ENCODE assay signal across 8 cellular contexts in genomic region chr15:73683624-73684536, GRCh38. TPM values are rescaled to one million over a fixed set of nuclear protein-coding genes. Genes with fewer than 3 reads are reported as not detected.
DNase-seq lines count a peak whose midpoint lies in the region; ATAC-seq and TF ChIP-seq lines count a peak whose summit lies in the region.

Gene CD276, plus strand, starts transcription at chr15:73684383. Its CDS starts 15,257 bp downstream, at chr15:73699640.

- peak within 1 kb of the TSS; percentile 92 for H3K27ac ChIP-seq in neural cell (ENCODE audit: low read length)

- no peak for TF ChIP-seq EP300 in neural cell (conservative IDR thresholded peaks at IDR 0.05; ENCODE audit: poor library complexity, severe bottlenecking)

- peak within 1 kb of the TSS; percentile 82 for H3K4me3 ChIP-seq in neural cell (ENCODE audit: low read length)

- peak within 1 kb of the TSS; percentile 98 for H2AFZ ChIP-seq in neural cell (ENCODE audit: low read depth, low read length)

- H3K9me2 ChIP-seq in neural cell (ENCODE audit: insufficient read depth, low read length) = no peaks in the 10 kb centered on the region

- no peaks in the 10 kb centered on the region for H3K9me3 ChIP-seq in neural cell (ENCODE audit: low read length)

- H4K20me1 ChIP-seq in neural cell (ENCODE audit: insufficient read depth) = no peaks in the 10 kb centered on the region

- H3K36me3 Mint-ChIP-seq in activated naive CD8-positive, alpha-beta T cell treated with anti-CD3 and anti-CD28 coated beads, Interleukin-2, amount 10 ng/mL, durations not matched to agents 7 days and 5 days = no peaks in the 10 kb centered on the region

- H3K36me3 ChIP-seq in neural cell (ENCODE audit: insufficient read depth, low read length) = no peaks in the 10 kb centered on the region

- H3K4me2 ChIP-seq in neural cell (ENCODE audit: low read length) = peak within 1 kb of the TSS; percentile 86

- H3K27ac Mint-ChIP-seq in activated naive CD8-positive, alpha-beta T cell treated with anti-CD3 and anti-CD28 coated beads, Interleukin-2, amount 10 ng/mL, durations not matched to agents 7 days and 5 days = no peak within 1 kb of the TSS

- POLR2A ChIA-PET in activated naive CD8-positive, alpha-beta T cell treated with anti-CD3 and anti-CD28 coated beads, Interleukin-2, amount 10 ng/mL, durations not matched to agents 7 days and 5 days (lab: Charles Lee) = interaction anchor here (0.8 kb wide), 1 partner anchor 16 kb away, joined by 3 read pairs; no protein-coding TSS in a partner anchor

- peaks cover 75% of the 10 kb centered on the region for H3K27me3 Mint-ChIP-seq in activated naive CD8-positive, alpha-beta T cell treated with anti-CD3 and anti-CD28 coated beads, Interleukin-2, amount 10 ng/mL, durations not matched to agents 7 days and 5 days

- TF ChIP-seq RAD21 in neural cell (conservative IDR thresholded peaks at IDR 0.05) = no peak

- H3K9ac ChIP-seq in neural cell (ENCODE audit: low read length) = peak within 1 kb of the TSS; percentile 97

- H3K4me3 Mint-ChIP-seq in activated naive CD8-positive, alpha-beta T cell treated with anti-CD3 and anti-CD28 coated beads, Interleukin-2, amount 10 ng/mL, durations not matched to agents 7 days and 5 days = peak within 1 kb of the TSS; percentile 44

- H3K4me1 Mint-ChIP-seq in activated naive CD8-positive, alpha-beta T cell treated with anti-CD3 and anti-CD28 coated beads, Interleukin-2, amount 10 ng/mL, durations not matched to agents 7 days and 5 days = peaks cover 2% of the 10 kb centered on the region

- H3F3A ChIP-seq in neural cell (ENCODE audit: insufficient read depth, low read length, poor library complexity, severe bottlenecking) = no peaks in the 10 kb centered on the region

- peak; percentile 50 for TF ChIP-seq CTCF in neural cell (IDR thresholded peaks at IDR 0.05; ENCODE audit: poor library complexity, severe bottlenecking)

- ATAC-seq in activated naive CD8-positive, alpha-beta T cell treated with anti-CD3 and anti-CD28 coated beads, Interleukin-2, amount 10 ng/mL, durations not matched to agents 7 days and 5 days (ENCODE audit: low read depth) = no peak
- ATAC-seq in HG03442 (IDR thresholded peaks at IDR 0.05; ENCODE audit: unreplicated experiment) = no peak
- ATAC-seq in GM19463 (IDR thresholded peaks at IDR 0.05; ENCODE audit: unreplicated experiment) = no peak

- peak; percentile 35 to 39 for DNase-seq in SHP77 (lab: John Stamatoyannopoulos, UW)
- no peak for DNase-seq in SHP77 treated with DMSO at 0.1 percent for 48 hours (lab: John Stamatoyannopoulos, UW)
- peak; percentile 88 for DNase-seq in MV-4-11 (lab: John Stamatoyannopoulos, UW)
- no peak for DNase-seq in activated naive CD8-positive, alpha-beta T cell treated with anti-CD3 and anti-CD28 coated beads, Interleukin-2, amount 10 ng/mL, durations not matched to agents 7 days and 5 days
- peak; percentile 51 for DNase-seq in globus pallidus (ENCODE audit: low spot score)

- H3K9me3 Mint-ChIP-seq in activated naive CD8-positive, alpha-beta T cell treated with anti-CD3 and anti-CD28 coated beads, Interleukin-2, amount 10 ng/mL, durations not matched to agents 7 days and 5 days = no peaks in the 10 kb centered on the region

- H3K79me2 ChIP-seq in neural cell (replicated peaks; ENCODE audit: insufficient read depth, low read length) = peaks cover 43% of the 10 kb centered on the region

- no peaks in the 10 kb centered on the region for H3K27me3 ChIP-seq in neural cell (ENCODE audit: insufficient read depth, low read depth, low read length)

TF ChIP-seq in neural cell, 6 proteins besides CTCF, POLR2A, EP300 and RAD21:
- TF ChIP-seq TAF1 (IDR thresholded peaks at IDR 0.05; ENCODE audit: low read depth) (peak; percentile 53), MXI1 (conservative IDR thresholded peaks at IDR 0.05; ENCODE audit: poor library complexity, severe bottlenecking) (peak; percentile 30), SMC3 (conservative IDR thresholded peaks at IDR 0.05; ENCODE audit: poor library complexity) (peak; percentile 32), EZH2 (IDR thresholded peaks at IDR 0.05; ENCODE audit: borderline replicate concordance, insufficient read depth, low read length, poor library complexity, severe bottlenecking) (no peak), POLR2AphosphoS5 (IDR thresholded peaks at IDR 0.05) (peak; percentile 35), REST (IDR thresholded peaks at IDR 0.05; ENCODE audit: borderline replicate concordance) (no peak)

RNA-seq across cellular contexts. Expression of gene CD276, which starts in this region (rescaled TPM):
- 1 to 10 TPM in 1 of 2 experiments, under 1 TPM in 1; 0.71 to 1.8 TPM for total RNA-seq in activated naive CD8-positive, alpha-beta T cell treated with anti-CD3 and anti-CD28 coated beads, Interleukin-2, amount 10 ng/mL, durations not matched to agents 7 days and 5 days
- polyA plus RNA-seq in neural cell = 70.4 and 99.1 TPM in 2 replicates
- 73.6 and 98.8 TPM in 2 replicates for polyA minus RNA-seq in neural cell

Comparison
In these comparisons a context has a peak if more than half of its experiments do, and no peak if none do; other contexts are left out.
1. DNase-seq: peak in SHP77 (2 of 2), MV-4-11 (single experiment) and globus pallidus (single experiment); none in SHP77 treated with DMSO at 0.1 percent for 48 hours (single experiment) and activated naive CD8-positive, alpha-beta T cell treated with anti-CD3 and anti-CD28 coated beads, Interleukin-2, amount 10 ng/mL, durations not matched to agents 7 days and 5 days (single experiment).